Comparison of ENCODE assay signal across 1 cellular context in genomic region chr13:19123502-19123901, GRCh38.
TF ChIP-seq lines count a peak whose summit lies in the region.

No MANE protein-coding gene starts in this region.

TF ChIP-seq in HEK293, 187 proteins besides CTCF, POLR2A, EP300 and RAD21 (continued from another document):
- TF ChIP-seq, protein P1, sequence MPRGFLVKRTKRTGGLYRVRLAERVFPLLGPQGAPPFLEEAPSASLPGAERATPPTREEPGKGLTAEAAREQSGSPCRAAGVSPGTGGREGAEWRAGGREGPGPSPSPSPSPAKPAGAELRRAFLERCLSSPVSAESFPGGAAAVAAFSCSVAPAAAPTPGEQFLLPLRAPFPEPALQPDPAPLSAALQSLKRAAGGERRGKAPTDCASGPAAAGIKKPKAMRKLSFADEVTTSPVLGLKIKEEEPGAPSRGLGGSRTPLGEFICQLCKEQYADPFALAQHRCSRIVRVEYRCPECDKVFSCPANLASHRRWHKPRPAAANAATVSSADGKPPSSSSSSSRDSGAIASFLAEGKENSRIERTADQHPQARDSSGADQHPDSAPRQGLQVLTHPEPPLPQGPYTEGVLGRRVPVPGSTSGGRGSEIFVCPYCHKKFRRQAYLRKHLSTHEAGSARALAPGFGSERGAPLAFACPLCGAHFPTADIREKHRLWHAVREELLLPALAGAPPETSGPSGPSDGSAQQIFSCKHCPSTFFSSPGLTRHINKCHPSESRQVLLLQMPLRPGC (tag by site-specific recombination; IDR thresholded peaks at IDR 0.05): no peak
- TF ChIP-seq, protein P2, sequence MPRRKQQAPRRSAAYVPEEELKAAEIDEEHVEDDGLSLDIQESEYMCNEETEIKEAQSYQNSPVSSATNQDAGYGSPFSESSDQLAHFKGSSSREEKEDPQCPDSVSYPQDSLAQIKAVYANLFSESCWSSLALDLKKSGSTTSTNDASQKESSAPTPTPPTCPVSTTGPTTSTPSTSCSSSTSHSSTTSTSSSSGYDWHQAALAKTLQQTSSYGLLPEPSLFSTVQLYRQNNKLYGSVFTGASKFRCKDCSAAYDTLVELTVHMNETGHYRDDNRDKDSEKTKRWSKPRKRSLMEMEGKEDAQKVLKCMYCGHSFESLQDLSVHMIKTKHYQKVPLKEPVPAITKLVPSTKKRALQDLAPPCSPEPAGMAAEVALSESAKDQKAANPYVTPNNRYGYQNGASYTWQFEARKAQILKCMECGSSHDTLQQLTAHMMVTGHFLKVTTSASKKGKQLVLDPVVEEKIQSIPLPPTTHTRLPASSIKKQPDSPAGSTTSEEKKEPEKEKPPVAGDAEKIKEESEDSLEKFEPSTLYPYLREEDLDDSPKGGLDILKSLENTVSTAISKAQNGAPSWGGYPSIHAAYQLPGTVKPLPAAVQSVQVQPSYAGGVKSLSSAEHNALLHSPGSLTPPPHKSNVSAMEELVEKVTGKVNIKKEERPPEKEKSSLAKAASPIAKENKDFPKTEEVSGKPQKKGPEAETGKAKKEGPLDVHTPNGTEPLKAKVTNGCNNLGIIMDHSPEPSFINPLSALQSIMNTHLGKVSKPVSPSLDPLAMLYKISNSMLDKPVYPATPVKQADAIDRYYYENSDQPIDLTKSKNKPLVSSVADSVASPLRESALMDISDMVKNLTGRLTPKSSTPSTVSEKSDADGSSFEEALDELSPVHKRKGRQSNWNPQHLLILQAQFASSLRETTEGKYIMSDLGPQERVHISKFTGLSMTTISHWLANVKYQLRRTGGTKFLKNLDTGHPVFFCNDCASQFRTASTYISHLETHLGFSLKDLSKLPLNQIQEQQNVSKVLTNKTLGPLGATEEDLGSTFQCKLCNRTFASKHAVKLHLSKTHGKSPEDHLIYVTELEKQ (tag by site-specific recombination; IDR thresholded peaks at IDR 0.05; ENCODE audit: borderline replicate concordance): no peak
- TF ChIP-seq TRIM28 (IDR thresholded peaks at IDR 0.05; ENCODE audit: borderline replicate concordance, low read length): no peak
- no peak for TF ChIP-seq REPIN1 (tag by site-specific recombination; IDR thresholded peaks at IDR 0.05; ENCODE audit: low read depth)
- TF ChIP-seq, protein P3, sequence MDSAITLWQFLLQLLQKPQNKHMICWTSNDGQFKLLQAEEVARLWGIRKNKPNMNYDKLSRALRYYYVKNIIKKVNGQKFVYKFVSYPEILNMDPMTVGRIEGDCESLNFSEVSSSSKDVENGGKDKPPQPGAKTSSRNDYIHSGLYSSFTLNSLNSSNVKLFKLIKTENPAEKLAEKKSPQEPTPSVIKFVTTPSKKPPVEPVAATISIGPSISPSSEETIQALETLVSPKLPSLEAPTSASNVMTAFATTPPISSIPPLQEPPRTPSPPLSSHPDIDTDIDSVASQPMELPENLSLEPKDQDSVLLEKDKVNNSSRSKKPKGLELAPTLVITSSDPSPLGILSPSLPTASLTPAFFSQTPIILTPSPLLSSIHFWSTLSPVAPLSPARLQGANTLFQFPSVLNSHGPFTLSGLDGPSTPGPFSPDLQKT (IDR thresholded peaks at IDR 0.05; ENCODE audit: borderline replicate concordance, low read depth, low read length): no peak
- TF ChIP-seq ZNF433 (tag by site-specific recombination; IDR thresholded peaks at IDR 0.05; ENCODE audit: low read depth): 0 out of 2 replicates have a peak, but pooled peaks have one; percentile 17
- no peak for TF ChIP-seq ZNF48 (tag by site-specific recombination; IDR thresholded peaks at IDR 0.05)
- no peak for TF ChIP-seq BCL11B (tag by site-specific recombination; IDR thresholded peaks at IDR 0.05; ENCODE audit: low read depth)
- TF ChIP-seq ZNF16 (tag by site-specific recombination; IDR thresholded peaks at IDR 0.05; ENCODE audit: low read depth): no peak
- TF ChIP-seq ZNF658 (tag by site-specific recombination; IDR thresholded peaks at IDR 0.05): no peak
- TF ChIP-seq ZNF169 (tag by site-specific recombination; IDR thresholded peaks at IDR 0.05): no peak
- no peak for TF ChIP-seq IKZF3 (tag by site-specific recombination; IDR thresholded peaks at IDR 0.05)
- TF ChIP-seq ZNF76 (tag by site-specific recombination; IDR thresholded peaks at IDR 0.05; ENCODE audit: borderline replicate concordance, low read depth): no peak
- TF ChIP-seq ZNF677 (tag by site-specific recombination; IDR thresholded peaks at IDR 0.05): no peak
- TF ChIP-seq ZFHX2 (tag by site-specific recombination; conservative IDR thresholded peaks at IDR 0.05): no peak
- TF ChIP-seq SP2 (tag by site-specific recombination; IDR thresholded peaks at IDR 0.05): no peak
- TF ChIP-seq ZNF37A (tag by site-specific recombination; IDR thresholded peaks at IDR 0.05): no peak
- TF ChIP-seq ZNF398 (tag by site-specific recombination; IDR thresholded peaks at IDR 0.05): no peak
- TF ChIP-seq ZNF214 (tag by site-specific recombination; IDR thresholded peaks at IDR 0.05; ENCODE audit: borderline replicate concordance): no peak
- no peak for TF ChIP-seq ZFP3 (tag by site-specific recombination; IDR thresholded peaks at IDR 0.05; ENCODE audit: low read depth)
- TF ChIP-seq ZNF701 (tag by site-specific recombination; IDR thresholded peaks at IDR 0.05): no peak
- no peak for TF ChIP-seq ZFP69B (tag by site-specific recombination; IDR thresholded peaks at IDR 0.05)
- 0 out of 2 replicates have a peak, but pooled peaks have one; percentile 6 for TF ChIP-seq ZNF654 (tag by site-specific recombination; IDR thresholded peaks at IDR 0.05; ENCODE audit: low read depth)
- TF ChIP-seq ZNF521 (tag by site-specific recombination; IDR thresholded peaks at IDR 0.05): no peak
- TF ChIP-seq HOXD13 (CRISPR knock-in tag; IDR thresholded peaks at IDR 0.05; ENCODE audit: borderline replicate concordance): no peak
- TF ChIP-seq ZNF24 (tag by site-specific recombination; IDR thresholded peaks at IDR 0.05): no peak
- TF ChIP-seq ZBTB8A (tag by site-specific recombination; IDR thresholded peaks at IDR 0.05): peak; percentile 47; the same call in 1 of the 2 replicates
- TF ChIP-seq ZNF596 (tag by site-specific recombination; IDR thresholded peaks at IDR 0.05): no peak
- TF ChIP-seq, protein P4, sequence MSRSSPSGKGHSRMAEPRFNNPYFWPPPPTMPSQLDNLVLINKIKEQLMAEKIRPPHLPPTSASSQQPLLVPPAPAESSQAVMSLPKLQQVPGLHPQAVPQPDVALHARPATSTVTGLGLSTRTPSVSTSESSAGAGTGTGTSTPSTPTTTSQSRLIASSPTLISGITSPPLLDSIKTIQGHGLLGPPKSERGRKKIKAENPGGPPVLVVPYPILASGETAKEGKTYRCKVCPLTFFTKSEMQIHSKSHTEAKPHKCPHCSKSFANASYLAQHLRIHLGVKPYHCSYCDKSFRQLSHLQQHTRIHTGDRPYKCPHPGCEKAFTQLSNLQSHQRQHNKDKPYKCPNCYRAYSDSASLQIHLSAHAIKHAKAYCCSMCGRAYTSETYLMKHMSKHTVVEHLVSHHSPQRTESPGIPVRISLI (tag by site-specific recombination; IDR thresholded peaks at IDR 0.05): no peak
- no peak for TF ChIP-seq ZNF514 (tag by site-specific recombination; IDR thresholded peaks at IDR 0.05)
- TF ChIP-seq ZNF138 (tag by site-specific recombination; IDR thresholded peaks at IDR 0.05; ENCODE audit: borderline replicate concordance): no peak
- no peak for TF ChIP-seq MEIS1 (CRISPR knock-in tag; IDR thresholded peaks at IDR 0.05; ENCODE audit: borderline replicate concordance)
- TF ChIP-seq ZNF2 (tag by site-specific recombination; IDR thresholded peaks at IDR 0.05): no peak
- TF ChIP-seq ZNF561 (tag by site-specific recombination; IDR thresholded peaks at IDR 0.05; ENCODE audit: borderline replicate concordance): no peak
- TF ChIP-seq ZNF629 (tag by site-specific recombination; IDR thresholded peaks at IDR 0.05): no peak
- TF ChIP-seq SETDB1 (IDR thresholded peaks at IDR 0.05; ENCODE audit: insufficient read length, low read length): no peak
- 0 out of 2 replicates have a peak, but pooled peaks have one; percentile 33 for TF ChIP-seq ZNF404 (tag by site-specific recombination; IDR thresholded peaks at IDR 0.05)
- TF ChIP-seq, protein P5, sequence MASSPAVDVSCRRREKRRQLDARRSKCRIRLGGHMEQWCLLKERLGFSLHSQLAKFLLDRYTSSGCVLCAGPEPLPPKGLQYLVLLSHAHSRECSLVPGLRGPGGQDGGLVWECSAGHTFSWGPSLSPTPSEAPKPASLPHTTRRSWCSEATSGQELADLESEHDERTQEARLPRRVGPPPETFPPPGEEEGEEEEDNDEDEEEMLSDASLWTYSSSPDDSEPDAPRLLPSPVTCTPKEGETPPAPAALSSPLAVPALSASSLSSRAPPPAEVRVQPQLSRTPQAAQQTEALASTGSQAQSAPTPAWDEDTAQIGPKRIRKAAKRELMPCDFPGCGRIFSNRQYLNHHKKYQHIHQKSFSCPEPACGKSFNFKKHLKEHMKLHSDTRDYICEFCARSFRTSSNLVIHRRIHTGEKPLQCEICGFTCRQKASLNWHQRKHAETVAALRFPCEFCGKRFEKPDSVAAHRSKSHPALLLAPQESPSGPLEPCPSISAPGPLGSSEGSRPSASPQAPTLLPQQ (tag by site-specific recombination; IDR thresholded peaks at IDR 0.05): no peak
- TF ChIP-seq ZNF548 (tag by site-specific recombination; IDR thresholded peaks at IDR 0.05): no peak
- TF ChIP-seq ZNF660 (tag by site-specific recombination; IDR thresholded peaks at IDR 0.05): no peak
- TF ChIP-seq, protein P6, sequence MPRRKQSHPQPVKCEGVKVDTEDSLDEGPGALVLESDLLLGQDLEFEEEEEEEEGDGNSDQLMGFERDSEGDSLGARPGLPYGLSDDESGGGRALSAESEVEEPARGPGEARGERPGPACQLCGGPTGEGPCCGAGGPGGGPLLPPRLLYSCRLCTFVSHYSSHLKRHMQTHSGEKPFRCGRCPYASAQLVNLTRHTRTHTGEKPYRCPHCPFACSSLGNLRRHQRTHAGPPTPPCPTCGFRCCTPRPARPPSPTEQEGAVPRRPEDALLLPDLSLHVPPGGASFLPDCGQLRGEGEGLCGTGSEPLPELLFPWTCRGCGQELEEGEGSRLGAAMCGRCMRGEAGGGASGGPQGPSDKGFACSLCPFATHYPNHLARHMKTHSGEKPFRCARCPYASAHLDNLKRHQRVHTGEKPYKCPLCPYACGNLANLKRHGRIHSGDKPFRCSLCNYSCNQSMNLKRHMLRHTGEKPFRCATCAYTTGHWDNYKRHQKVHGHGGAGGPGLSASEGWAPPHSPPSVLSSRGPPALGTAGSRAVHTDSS (tag by site-specific recombination; IDR thresholded peaks at IDR 0.05): no peak
- TF ChIP-seq ZNF221 (tag by site-specific recombination; IDR thresholded peaks at IDR 0.05; ENCODE audit: borderline replicate concordance): no peak
- no peak for TF ChIP-seq GLIS1 (tag by site-specific recombination; IDR thresholded peaks at IDR 0.05)
- TF ChIP-seq ZNF777 (tag by site-specific recombination; IDR thresholded peaks at IDR 0.05; ENCODE audit: borderline replicate concordance): no peak
- TF ChIP-seq ZNF555 (tag by site-specific recombination; conservative IDR thresholded peaks at IDR 0.05): peak; percentile 59
- no peak for TF ChIP-seq TCF7L2 (IDR thresholded peaks at IDR 0.05; ENCODE audit: borderline replicate concordance, low read depth, low read length)
- no peak for TF ChIP-seq ZNF157 (tag by site-specific recombination; IDR thresholded peaks at IDR 0.05)
- TF ChIP-seq ZNF184 (tag by site-specific recombination; IDR thresholded peaks at IDR 0.05): no peak
- no peak for TF ChIP-seq ZNF132 (tag by site-specific recombination; IDR thresholded peaks at IDR 0.05; ENCODE audit: borderline replicate concordance)
- TF ChIP-seq AEBP2 (tag by site-specific recombination; IDR thresholded peaks at IDR 0.05; ENCODE audit: borderline replicate concordance): no peak
- no peak for TF ChIP-seq ZNF791 (tag by site-specific recombination; IDR thresholded peaks at IDR 0.05)
- TF ChIP-seq ZNF292 (tag by site-specific recombination; IDR thresholded peaks at IDR 0.05; ENCODE audit: borderline replicate concordance, low read depth): no peak
- no peak for TF ChIP-seq SALL2 (tag by site-specific recombination; IDR thresholded peaks at IDR 0.05; ENCODE audit: borderline replicate concordance)
- TF ChIP-seq ZNF394 (tag by site-specific recombination; IDR thresholded peaks at IDR 0.05; ENCODE audit: borderline replicate concordance): peak; percentile 75; the same call in 1 of the 2 replicates
- TF ChIP-seq ZNF837 (tag by site-specific recombination; IDR thresholded peaks at IDR 0.05): no peak
TF ChIP-seq in HEK293: peak in this region for 12.
